Comparison of ENCODE assay signal across 11 cellular contexts in genomic region chr16:87741700-87742415, GRCh38.
"Had no signal": no experiment of that assay in that cellular context is flagged by ENCODE, and none has a peak within 500 bp of the region (broad histone marks: within the 10 kb centered on the region; RNA-seq: fewer than 3 reads in every experiment).

No MANE protein-coding gene starts in this region.

- ATAC-seq: stimulated activated naive B cell treated with anti-CD40 and anti-IgM and Interleukin-4, amounts not matched to agents 10 μg/mL and 1 μg/mL and 100 μg/mL, for 72 hours had no signal

- H3K27ac Mint-ChIP-seq: dendritic cell treated with granulocyte-macrophage colony-stimulating factor and Interleukin-4, amounts not matched to agents 40 ng/mL and 50 ng/mL, for 4 days; stimulated activated naive B cell treated with anti-CD40 and anti-IgM and Interleukin-4, amounts not matched to agents 10 μg/mL and 1 μg/mL and 100 μg/mL, for 72 hours had no signal

- H3K27me3 ChIP-seq: ascending aorta, breast epithelium, pancreas, transverse colon, vagina had no signal

- H3K36me3 ChIP-seq: breast epithelium had no signal

- H3K27me3 Mint-ChIP-seq: dendritic cell treated with granulocyte-macrophage colony-stimulating factor and Interleukin-4, amounts not matched to agents 40 ng/mL and 50 ng/mL, for 4 days; stimulated activated naive B cell treated with anti-CD40 and anti-IgM and Interleukin-4, amounts not matched to agents 10 μg/mL and 1 μg/mL and 100 μg/mL, for 72 hours had no signal

- H3K9me3 ChIP-seq: ascending aorta, breast epithelium, pancreas, transverse colon, vagina had no signal

- H3K9me3 Mint-ChIP-seq: dendritic cell treated with granulocyte-macrophage colony-stimulating factor and Interleukin-4, amounts not matched to agents 40 ng/mL and 50 ng/mL, for 4 days; stimulated activated naive B cell treated with anti-CD40 and anti-IgM and Interleukin-4, amounts not matched to agents 10 μg/mL and 1 μg/mL and 100 μg/mL, for 72 hours had no signal

- DNase-seq: activated T-cell treated with anti-CD3 and anti-CD28 coated beads, Interleukin-2, amount 50 U/mL, for 48 hours; effector memory CD4-positive, alpha-beta T cell; pancreas; stimulated activated naive B cell treated with anti-CD40 and anti-IgM and Interleukin-4, amounts not matched to agents 10 μg/mL and 1 μg/mL and 100 μg/mL, for 72 hours; T-helper 9 cell; transverse colon had no signal

- H3K4me1 ChIP-seq: breast epithelium, pancreas, transverse colon, vagina had no signal

- H3K27ac ChIP-seq: ascending aorta, breast epithelium, epithelial cell of prostate, pancreas, transverse colon, vagina had no signal

- H3K4me3 ChIP-seq: ascending aorta, breast epithelium, pancreas, transverse colon, vagina had no signal

- H3K4me3 Mint-ChIP-seq: dendritic cell treated with granulocyte-macrophage colony-stimulating factor and Interleukin-4, amounts not matched to agents 40 ng/mL and 50 ng/mL, for 4 days; stimulated activated naive B cell treated with anti-CD40 and anti-IgM and Interleukin-4, amounts not matched to agents 10 μg/mL and 1 μg/mL and 100 μg/mL, for 72 hours had no signal
